In the genomic region with DNA sequence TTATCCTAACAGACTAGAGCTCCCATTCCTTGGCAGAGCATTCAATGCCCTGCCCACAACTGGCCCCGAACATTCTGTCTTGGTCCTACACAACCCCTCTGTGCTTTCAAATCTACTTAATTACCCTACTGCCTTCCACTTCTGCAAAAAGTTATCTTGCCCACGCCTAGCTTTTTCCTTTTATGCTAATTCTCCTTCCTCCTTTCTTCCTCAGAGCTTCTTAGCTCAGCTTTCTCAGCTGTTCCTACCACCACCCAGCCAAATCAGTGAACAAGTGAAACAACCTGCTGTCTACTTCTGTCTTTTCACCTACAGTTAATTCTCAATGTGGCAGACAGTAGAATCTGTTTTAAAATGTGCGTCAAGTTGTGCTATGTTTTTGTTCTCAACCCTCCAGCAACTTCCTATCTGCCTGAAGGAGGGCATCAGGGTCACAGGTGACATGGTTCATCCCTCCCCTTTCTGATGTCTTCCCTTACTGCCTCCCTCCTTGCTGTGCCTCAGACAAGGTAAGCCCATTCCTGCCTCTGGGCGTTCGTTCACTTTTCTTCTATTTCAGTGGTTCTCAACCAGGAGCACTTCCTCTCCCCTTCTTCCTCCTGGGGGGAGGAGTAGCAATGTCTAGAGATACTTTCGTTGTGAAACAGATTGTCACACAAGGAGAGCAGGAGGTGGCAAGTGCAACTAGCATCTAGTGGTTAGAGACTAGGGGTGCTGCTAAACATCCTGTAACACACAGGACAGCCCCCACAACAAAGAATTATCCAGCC, we compare ENCODE assay signal across 8 cellular contexts. TPM values are rescaled to one million over a fixed set of nuclear protein-coding genes. Genes with fewer than 3 reads are reported as not detected.
A peak's percentile ranks its signal among the peaks of the same experiment; 100 is the strongest.
DNase-seq lines count a peak whose midpoint lies in the region; ATAC-seq and TF ChIP-seq lines count a peak whose summit lies in the region.

No MANE protein-coding gene starts in this region.

- peaks cover 29% of the 10 kb centered on the region for H3K36me3 Mint-ChIP-seq in effector memory CD8-positive, alpha-beta T cell (ENCODE audit: insufficient read depth)

- peak overlapping the region; percentile 98 to 99 for H3K4me3 Mint-ChIP-seq in effector memory CD8-positive, alpha-beta T cell

- no peaks in the 10 kb centered on the region for H3K27me3 Mint-ChIP-seq in effector memory CD8-positive, alpha-beta T cell

- H3K9ac ChIP-seq in PC-3 (ENCODE audit: low read length) = no peak overlapping the region

- no peaks in the 10 kb centered on the region for H3F3A ChIP-seq in PC-3 (ENCODE audit: low read length, unreplicated experiment)

- no TSS peak for BruUV-seq in PC-3 (replicated peaks; lab: Mats Ljungman, UMichigan)

- DNase-seq in activated CD8-positive, alpha-beta memory T cell treated with anti-CD3 and anti-CD28 coated beads for 24 hours = peak; percentile 65
- DNase-seq in activated CD8-positive, alpha-beta memory T cell treated with anti-CD3 and anti-CD28 coated beads, Interleukin-2, amount 50 U/mL, for 48 hours = no peak
- DNase-seq in PC-3 = no peak
- peak; percentile 48 to 66 (median 54) for DNase-seq in effector memory CD8-positive, alpha-beta T cell
- peak; percentile 37 for DNase-seq in superior temporal gyrus (ENCODE audit: extremely low spot score)
- no peak for DNase-seq in COLO668 (lab: John Stamatoyannopoulos, UW; ENCODE audit: unreplicated experiment)
- DNase-seq in NCI-H1417 treated with DMSO at 0.1 percent for 48 hours (lab: John Stamatoyannopoulos, UW) = no peak

- peak overlapping the region; percentile 86; the same call in 1 of the 2 replicates for H3K4me2 ChIP-seq in PC-3 (ENCODE audit: low read length)

- ATAC-seq in HG02840 (IDR thresholded peaks at IDR 0.05; ENCODE audit: low FRiP score, unreplicated experiment) (peak; percentile 33), PC-3 (no peak)
- peak; percentile 63 for ATAC-seq in effector memory CD8-positive, alpha-beta T cell (replicated peaks)

- no peaks in the 10 kb centered on the region for H3K9me3 ChIP-seq in PC-3 (ENCODE audit: low read length)

- H3K27ac Mint-ChIP-seq in effector memory CD8-positive, alpha-beta T cell = peak overlapping the region; percentile 82 to 96

- peaks cover 37% of the 10 kb centered on the region for H3K79me2 ChIP-seq in PC-3 (ENCODE audit: low read length)

- peaks cover 39 to 46% of the 10 kb centered on the region in 2 donors for H3K4me1 Mint-ChIP-seq in effector memory CD8-positive, alpha-beta T cell (ENCODE audit: low read depth in 2 of 2)

- H3K4me3 ChIP-seq in PC-3 (ENCODE audit: low read length) = no peak overlapping the region

- no peaks in the 10 kb centered on the region for H4K20me1 ChIP-seq in PC-3 (ENCODE audit: low read length)

- CTCF ChIA-PET in PC-3 (lab: Charles Lee) = interaction anchor here (0.5 kb wide), 1 partner anchor 27 kb away, joined by 3 read pairs; no protein-coding TSS in a partner anchor

- H3K9me2 ChIP-seq in PC-3 (replicated peaks; ENCODE audit: low read length) = no peaks in the 10 kb centered on the region

- H2AFZ ChIP-seq in PC-3 (ENCODE audit: low read length) = no peak overlapping the region

- H3K27ac ChIP-seq in PC-3 (ENCODE audit: low read length) = no peak overlapping the region

- no peak for TF ChIP-seq CTCF in PC-3 (conservative IDR thresholded peaks at IDR 0.05; ENCODE audit: low read depth, low read length)

- POLR2A ChIA-PET in PC-3 (lab: Charles Lee; ENCODE audit: unreplicated experiment) = no interaction called here

- peaks cover 15% of the 10 kb centered on the region for H3K4me1 ChIP-seq in PC-3 (ENCODE audit: insufficient read depth, low read length)

- no peaks in the 10 kb centered on the region for H3K27me3 ChIP-seq in PC-3 (ENCODE audit: low read length)

- intact Hi-C loops in PC-3 (cut with micrococcal nuclease) = loop anchor here (2.0 to 5.0 kb wide), 5 partner anchors 35 to 373 kb away; a partner anchor contains a TSS

- H3K9me3 Mint-ChIP-seq in effector memory CD8-positive, alpha-beta T cell = no peaks in the 10 kb centered on the region

- H3K36me3 ChIP-seq in PC-3 (ENCODE audit: low read depth, low read length) = no peaks in the 10 kb centered on the region

RNA-seq across cellular contexts. Expression of a gene that starts 1.3 kb away (rescaled TPM):
- total RNA-seq in PC-3 (2014; rRNA removed) = 61.9 and 85.2 TPM in 2 replicates

RNA-seq across cellular contexts. Expression of a gene that starts 53.3 kb away (rescaled TPM):
- total RNA-seq in PC-3 (2014; rRNA removed) = 26.7 and 33.6 TPM in 2 replicates

Comparison
In these comparisons a context has a peak if more than half of its experiments do, and no peak if none do; other contexts are left out.
1. DNase-seq: peak in activated CD8-positive, alpha-beta memory T cell treated with anti-CD3 and anti-CD28 coated beads for 24 hours (single experiment), effector memory CD8-positive, alpha-beta T cell (3 of 3) and superior temporal gyrus (single experiment); none in activated CD8-positive, alpha-beta memory T cell treated with anti-CD3 and anti-CD28 coated beads, Interleukin-2, amount 50 U/mL, for 48 hours (single experiment), PC-3 (single experiment), COLO668 (single experiment) and NCI-H1417 treated with DMSO at 0.1 percent for 48 hours (single experiment).